ENCODE assay signal across 3 cellular contexts in genomic region chr2:95355486-95355885, GRCh38. TPM values are rescaled to one million over a fixed set of nuclear protein-coding genes. Genes with fewer than 3 reads are reported as not detected.
"Had no signal": no experiment of that assay in that cellular context is flagged by ENCODE, and none has a peak within 500 bp of the region (broad histone marks: within the 10 kb centered on the region; RNA-seq: fewer than 3 reads in every experiment).

No MANE protein-coding gene starts in this region.

RNA-seq across cellular contexts. Expression of gene KCNIP3, which starts 58.3 kb away (rescaled TPM):
- total RNA-seq: naive thymus-derived CD8-positive, alpha-beta T cell had no signal
- polyA plus RNA-seq: naive thymus-derived CD4-positive, alpha-beta T cell; naive thymus-derived CD8-positive, alpha-beta T cell; neural cell had no signal
